In genomic region chr13:22698477-22698876, GRCh38 we compare ENCODE assay signal across 35 cellular contexts.
"Had no signal": no experiment of that assay in that cellular context is flagged by ENCODE, and none has a peak within 500 bp of the region (broad histone marks: within the 10 kb centered on the region; RNA-seq: fewer than 3 reads in every experiment).

No MANE protein-coding gene starts in this region.

- DNase-seq: Karpas-422, Kasumi-1, MG63, MM.1S, MV-4-11, NCI-H1048, NCI-H1092, NCI-H1092 treated with DMSO at 0.1 percent for 48 hours, NCI-H1105, NCI-H1105 treated with DMSO at 0.1 percent for 48 hours, NCI-H1417, NCI-H1417 treated with DMSO at 0.1 percent for 48 hours, NCI-H1436, NCI-H1436 treated with DMSO at 0.1 percent for 48 hours, NCI-H146, NCI-H1694, NCI-H1694 treated with DMSO at 0.1 percent for 48 hours, NCI-H187, NCI-H187 treated with DMSO at 0.1 percent for 48 hours, NCI-H1930, NCI-H2029, NCI-H2029 treated with DMSO at 0.1 percent for 48 hours, NCI-H2081 treated with DMSO at 0.1 percent for 48 hours, NCI-H2107, NCI-H2171, NCI-H2171 treated with DMSO at 0.1 percent for 48 hours, NCI-H2227 treated with DMSO at 0.1 percent for 48 hours, NCI-H226, NCI-H345, NCI-H446, NCI-H446 treated with DMSO at 0.1 percent for 48 hours, NCI-H510A, NCI-H510A treated with DMSO at 0.1 percent for 48 hours, NCI-H524, NCI-H524 treated with DMSO at 0.1 percent for 48 hours had no signal

- H3K4me3 ChIP-seq: MG63 had no signal

- H3K27me3 ChIP-seq: MG63 had no signal

- H3K36me3 ChIP-seq: MG63 had no signal
